Comparison of ENCODE assay signal across 8 cellular contexts in the genomic region with DNA sequence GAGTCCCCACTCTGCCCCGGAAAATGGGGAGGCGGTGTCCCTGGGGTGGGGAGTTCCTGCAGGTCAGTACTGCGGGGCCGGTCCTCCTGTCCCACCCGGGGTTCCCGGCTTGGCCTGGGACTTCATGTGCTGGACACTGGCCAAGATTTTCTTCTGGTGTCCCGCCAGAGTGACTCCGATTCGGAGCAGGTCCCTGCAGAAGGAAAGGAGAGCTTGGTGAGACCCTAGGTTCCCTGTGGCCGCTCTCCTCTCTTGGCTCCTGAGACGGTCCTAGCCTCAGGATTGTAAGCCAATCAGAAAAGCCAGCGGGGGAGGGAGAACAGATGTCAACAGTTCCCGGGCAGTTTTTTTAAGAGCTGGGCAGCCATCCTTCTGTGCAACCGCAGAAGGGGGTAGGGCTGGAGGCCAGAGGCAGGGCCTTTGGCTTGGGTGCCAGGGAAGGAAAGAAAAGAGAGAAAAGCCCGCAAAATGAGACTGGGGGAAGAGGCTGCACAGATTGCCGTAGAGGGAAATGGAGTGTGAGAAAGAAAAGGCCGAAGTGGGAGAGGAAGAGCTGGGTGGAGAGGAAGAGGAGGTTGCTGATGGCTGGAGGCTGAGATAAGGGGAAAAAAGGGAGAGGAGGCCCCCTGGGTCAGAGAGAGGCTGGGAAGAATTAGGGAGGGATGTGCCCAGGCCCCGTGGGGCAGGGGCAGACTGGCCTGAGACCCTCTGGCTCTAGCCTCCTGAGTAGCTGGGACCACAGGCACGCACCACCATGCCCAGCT. TPM values are rescaled to one million over a fixed set of nuclear protein-coding genes. Genes with fewer than 3 reads are reported as not detected.
DNase-seq lines count a peak whose midpoint lies in the region; ATAC-seq, FAIRE-seq and TF ChIP-seq lines count a peak whose summit lies in the region.

No MANE protein-coding gene starts in this region.

- intact Hi-C loops in cardiac septum (cut with DNase I): loop anchor here (5.0 kb wide), 1 partner anchor 34 kb away; no protein-coding TSS in a partner anchor

- H3K4me3 Mint-ChIP-seq in activated naive CD8-positive, alpha-beta T cell treated with anti-CD3 and anti-CD28 coated beads, Interleukin-2, amount 10 ng/mL, durations not matched to agents 7 days and 5 days: no peak overlapping the region
- no peak overlapping the region for H3K4me3 Mint-ChIP-seq in progenitor cell of endocrine pancreas (ENCODE audit: low read depth)

- peaks cover 3% of the 10 kb centered on the region for H3K27me3 Mint-ChIP-seq in activated naive CD8-positive, alpha-beta T cell treated with anti-CD3 and anti-CD28 coated beads, Interleukin-2, amount 10 ng/mL, durations not matched to agents 7 days and 5 days
- no peaks in the 10 kb centered on the region for H3K27me3 Mint-ChIP-seq in progenitor cell of endocrine pancreas

- ATAC-seq in HG03175 (IDR thresholded peaks at IDR 0.05; ENCODE audit: unreplicated experiment): peak; percentile 95
- ATAC-seq in activated naive CD8-positive, alpha-beta T cell treated with anti-CD3 and anti-CD28 coated beads, Interleukin-2, amount 10 ng/mL, durations not matched to agents 7 days and 5 days (ENCODE audit: low read depth): peak; percentile 50

- peak; percentile 90 for FAIRE-seq in GM19239 (lab: Jason Lieb, UNC)

- no peaks in the 10 kb centered on the region for H3K9me3 Mint-ChIP-seq in activated naive CD8-positive, alpha-beta T cell treated with anti-CD3 and anti-CD28 coated beads, Interleukin-2, amount 10 ng/mL, durations not matched to agents 7 days and 5 days
- no peaks in the 10 kb centered on the region for H3K9me3 Mint-ChIP-seq in progenitor cell of endocrine pancreas (ENCODE audit: low read depth)

- POLR2A ChIA-PET in activated naive CD8-positive, alpha-beta T cell treated with anti-CD3 and anti-CD28 coated beads, Interleukin-2, amount 10 ng/mL, durations not matched to agents 7 days and 5 days (lab: Charles Lee): interaction anchor here (1.4 kb wide), 1 partner anchor 49 kb away, joined by 5 read pairs; a partner anchor contains a TSS

- peak overlapping the region; percentile 42 for H3K27ac Mint-ChIP-seq in activated naive CD8-positive, alpha-beta T cell treated with anti-CD3 and anti-CD28 coated beads, Interleukin-2, amount 10 ng/mL, durations not matched to agents 7 days and 5 days
- peak overlapping the region; percentile 87 for H3K27ac Mint-ChIP-seq in progenitor cell of endocrine pancreas

- H3K36me3 Mint-ChIP-seq in activated naive CD8-positive, alpha-beta T cell treated with anti-CD3 and anti-CD28 coated beads, Interleukin-2, amount 10 ng/mL, durations not matched to agents 7 days and 5 days: no peaks in the 10 kb centered on the region
- peaks cover 30% of the 10 kb centered on the region for H3K36me3 Mint-ChIP-seq in progenitor cell of endocrine pancreas (ENCODE audit: insufficient read depth)

- DNase-seq in DMS53 treated with DMSO at 0.1 percent for 48 hours (lab: John Stamatoyannopoulos, UW; ENCODE audit: unreplicated experiment): peak; percentile 84
- peak; percentile 93 for DNase-seq in GM19239 (ENCODE audit: insufficient read length, low spot score)
- DNase-seq in NCI-H446 treated with DMSO at 0.1 percent for 48 hours (lab: John Stamatoyannopoulos, UW): peak; percentile 72
- DNase-seq in activated naive CD8-positive, alpha-beta T cell treated with anti-CD3 and anti-CD28 coated beads, Interleukin-2, amount 10 ng/mL, durations not matched to agents 7 days and 5 days: no peak
- peak; percentile 79 for DNase-seq in cardiac septum (ENCODE audit: low spot score)
- peak; percentile 39 for DNase-seq in progenitor cell of endocrine pancreas (ENCODE audit: low spot score, unreplicated experiment)
- DNase-seq in cortex of kidney (lab: John Stamatoyannopoulos, UW): no peak

- no peak for TF ChIP-seq CTCF in progenitor cell of endocrine pancreas (IDR thresholded peaks at IDR 0.05; ENCODE audit: unreplicated experiment)

- H3K4me1 Mint-ChIP-seq in activated naive CD8-positive, alpha-beta T cell treated with anti-CD3 and anti-CD28 coated beads, Interleukin-2, amount 10 ng/mL, durations not matched to agents 7 days and 5 days: peaks cover 10% of the 10 kb centered on the region
- peaks cover 32% of the 10 kb centered on the region for H3K4me1 Mint-ChIP-seq in progenitor cell of endocrine pancreas (ENCODE audit: low read depth)

RNA-seq across cellular contexts. Expression of a gene that starts 23.7 kb away (rescaled TPM):
- 1 to 10 TPM; 3.1 to 3.3 TPM for total RNA-seq in activated naive CD8-positive, alpha-beta T cell treated with anti-CD3 and anti-CD28 coated beads, Interleukin-2, amount 10 ng/mL, durations not matched to agents 7 days and 5 days
- total RNA-seq in cardiac septum: 23.9 TPM
- 164 TPM in 2 replicates for total RNA-seq in progenitor cell of endocrine pancreas

RNA-seq across cellular contexts. Expression of a gene that starts 48.9 kb away (rescaled TPM):
- total RNA-seq in activated naive CD8-positive, alpha-beta T cell treated with anti-CD3 and anti-CD28 coated beads, Interleukin-2, amount 10 ng/mL, durations not matched to agents 7 days and 5 days: 10 to 100 TPM; 39.0 to 41.2 TPM
- total RNA-seq in cardiac septum (6.9 TPM), progenitor cell of endocrine pancreas (57.9 and 62.6 TPM in 2 replicates)

Comparison
In these comparisons a context has a peak if more than half of its experiments do, and no peak if none do; other contexts are left out.
1. DNase-seq: peak in DMS53 treated with DMSO at 0.1 percent for 48 hours (single experiment), GM19239 (single experiment), NCI-H446 treated with DMSO at 0.1 percent for 48 hours (single experiment), cardiac septum (single experiment) and progenitor cell of endocrine pancreas (single experiment); none in activated naive CD8-positive, alpha-beta T cell treated with anti-CD3 and anti-CD28 coated beads, Interleukin-2, amount 10 ng/mL, durations not matched to agents 7 days and 5 days (single experiment) and cortex of kidney (single experiment).